Comparison of ENCODE assay signal across 9 cellular contexts in genomic region chr3:150303776-150304175, GRCh38.
DNase-seq lines count a peak whose midpoint lies in the region; ATAC-seq and TF ChIP-seq lines count a peak whose summit lies in the region.
"Had no signal": no experiment of that assay in that cellular context is flagged by ENCODE, and none has a peak within 500 bp of the region (broad histone marks: within the 10 kb centered on the region; RNA-seq: fewer than 3 reads in every experiment).

No MANE protein-coding gene starts in this region.

- no peaks in the 10 kb centered on the region for H4K20me1 ChIP-seq in PC-3 (ENCODE audit: low read length)

- no peak overlapping the region for H2AFZ ChIP-seq in PC-3 (ENCODE audit: low read length)

- no TSS peak for BruUV-seq in PC-3 (replicated peaks; lab: Mats Ljungman, UMichigan)

- H3K27me3 ChIP-seq in PC-3 (ENCODE audit: low read length) (no peaks in the 10 kb centered on the region), foreskin keratinocyte (no peaks in the 10 kb centered on the region)

- no peak overlapping the region for H3K27ac ChIP-seq in PC-3 (ENCODE audit: low read length)
- no peak overlapping the region for H3K27ac ChIP-seq in foreskin keratinocyte

- H3F3A ChIP-seq in PC-3 (ENCODE audit: low read length, unreplicated experiment), result no peaks in the 10 kb centered on the region

- H3K4me1 ChIP-seq in PC-3 (ENCODE audit: insufficient read depth, low read length), result peaks cover 41% of the 10 kb centered on the region
- peaks cover 9% of the 10 kb centered on the region for H3K4me1 ChIP-seq in foreskin keratinocyte

- ATAC-seq in GM19035 (IDR thresholded peaks at IDR 0.05; ENCODE audit: unreplicated experiment) (peak; percentile 71), PC-3 (no peak), foreskin keratinocyte (peak; percentile 50)

- TF ChIP-seq CTCF in PC-3 (conservative IDR thresholded peaks at IDR 0.05; ENCODE audit: low read depth, low read length) (peak; percentile 70), foreskin keratinocyte (conservative IDR thresholded peaks at IDR 0.05) (peak; percentile 62)

- POLR2A ChIA-PET in PC-3 (lab: Charles Lee; ENCODE audit: unreplicated experiment), result no interaction called here

- H3K36me3 ChIP-seq in PC-3 (ENCODE audit: low read depth, low read length), result no peaks in the 10 kb centered on the region

- CTCF ChIA-PET in PC-3 (lab: Charles Lee), result interaction anchor here (0.8 kb wide), 1 partner anchor 521 kb away, joined by 4 read pairs; no protein-coding TSS in a partner anchor

- no peaks in the 10 kb centered on the region for H3K79me2 ChIP-seq in PC-3 (ENCODE audit: low read length)

- H3K9me3 ChIP-seq in PC-3 (ENCODE audit: low read length), result no peaks in the 10 kb centered on the region

- DNase-seq in CD1c-positive myeloid dendritic cell (ENCODE audit: extremely low spot score) (peak; percentile 5), PC-3 (peak; percentile 44), foreskin keratinocyte (no peak), NCI-H2107 (lab: John Stamatoyannopoulos, UW) (no peak), NCI-H226 (no peak), DMS79 (lab: John Stamatoyannopoulos, UW) (no peak)
- no peak for DNase-seq in activated effector memory CD4-positive, alpha-beta T cell treated with anti-CD3 and anti-CD28 coated beads, Interleukin-2, amount 50 U/mL, for 16 hours
- DNase-seq: activated naive CD8-positive, alpha-beta T cell treated with anti-CD3 and anti-CD28 coated beads, Interleukin-2, amount 10 ng/mL, durations not matched to agents 7 days and 5 days had no signal

- H3K4me3 ChIP-seq in PC-3 (ENCODE audit: low read length), result no peak overlapping the region

- intact Hi-C loops in PC-3 (cut with micrococcal nuclease), result loop anchor here (5.0 kb wide), 1 partner anchor 109 kb away; no protein-coding TSS in a partner anchor

- H3K4me2 ChIP-seq in PC-3 (ENCODE audit: low read length), result no peak overlapping the region

- no peaks in the 10 kb centered on the region for H3K9me2 ChIP-seq in PC-3 (replicated peaks; ENCODE audit: low read length)

- H3K9ac ChIP-seq in PC-3 (ENCODE audit: low read length), result no peak overlapping the region

Comparison
In these comparisons a context has a peak if more than half of its experiments do, and no peak if none do; other contexts are left out.
1. DNase-seq: peak in CD1c-positive myeloid dendritic cell (single experiment) and PC-3 (single experiment); none in foreskin keratinocyte (0 of 2), activated effector memory CD4-positive, alpha-beta T cell treated with anti-CD3 and anti-CD28 coated beads, Interleukin-2, amount 50 U/mL, for 16 hours (single experiment), NCI-H2107 (single experiment), NCI-H226 (single experiment) and DMS79 (single experiment).